11 cellular contexts compared by ENCODE assay signal in genomic region chr10:77939561-77940001, GRCh38. TPM values are rescaled to one million over a fixed set of nuclear protein-coding genes. Genes with fewer than 3 reads are reported as not detected.
DNase-seq lines count a peak whose midpoint lies in the region; ATAC-seq and TF ChIP-seq lines count a peak whose summit lies in the region.
"Had no signal": no experiment of that assay in that cellular context is flagged by ENCODE, and none has a peak within 500 bp of the region (broad histone marks: within the 10 kb centered on the region; RNA-seq: fewer than 3 reads in every experiment).

No MANE protein-coding gene starts in this region.

- peak in 1 of 2 donors; percentile 42 for TF ChIP-seq EP300 in tibial nerve (IDR thresholded peaks at IDR 0.05)

- H3K4me3 ChIP-seq in mesenchymal stem cell (ENCODE audit: insufficient read depth in 1 of 2, low read depth in 1 of 2, low read length in 2 of 2) (no peak overlapping the region), tibial nerve (no peak overlapping the region)

- peak overlapping the region; percentile 57 for H2AK5ac ChIP-seq in mesenchymal stem cell (ENCODE audit: low read length, severe bottlenecking)

- H4K91ac ChIP-seq in mesenchymal stem cell (ENCODE audit: low read length) = peak overlapping the region; percentile 43

- H3K9ac ChIP-seq in mesenchymal stem cell (ENCODE audit: low read length) = peak overlapping the region; percentile 57

- H3K27me3 ChIP-seq in mesenchymal stem cell (ENCODE audit: control insufficient read depth in 1 of 2, insufficient read depth in 1 of 2, low read length in 2 of 2) (no peaks in the 10 kb centered on the region), tibial nerve (no peaks in the 10 kb centered on the region)

- TF ChIP-seq POLR2A in tibial nerve (IDR thresholded peaks at IDR 0.05) = no peak

- H3K4me1 Mint-ChIP-seq in brain = peaks cover 63% of the 10 kb centered on the region
- H3K4me1 Mint-ChIP-seq: immature natural killer cell had no signal

- no peak overlapping the region for H3K4me3 Mint-ChIP-seq in brain
- H3K4me3 Mint-ChIP-seq: immature natural killer cell had no signal

- H3K4me2 ChIP-seq in mesenchymal stem cell (ENCODE audit: low read length, poor library complexity, severe bottlenecking) = no peak overlapping the region

- no peak overlapping the region for H3K14ac ChIP-seq in mesenchymal stem cell (ENCODE audit: low read length in 2 of 2)

- H3K27ac ChIP-seq in mesenchymal stem cell (ENCODE audit: low read length, poor library complexity, severe bottlenecking) = peak overlapping the region; percentile 32
- H3K27ac ChIP-seq in tibial nerve = no peak overlapping the region

- H2BK15ac ChIP-seq in mesenchymal stem cell (ENCODE audit: low read depth, poor library complexity, severe bottlenecking) = no peak overlapping the region

- no peak overlapping the region for H3K23ac ChIP-seq in mesenchymal stem cell (ENCODE audit: low read length in 2 of 2)

- H2BK120ac ChIP-seq in mesenchymal stem cell (ENCODE audit: low read depth, low read length) = peak overlapping the region; percentile 66

- peak overlapping the region in 4 of 5 experiments; percentile 19 to 79 (median 54) for H3K27ac Mint-ChIP-seq in brain
- H3K27ac Mint-ChIP-seq: immature natural killer cell had no signal

- H3K27me3 Mint-ChIP-seq in brain = no peaks in the 10 kb centered on the region

- no peak for TF ChIP-seq CTCF in brain (conservative IDR thresholded peaks at IDR 0.05)
- TF ChIP-seq CTCF in tibial nerve (IDR thresholded peaks at IDR 0.05) = no peak

- peak overlapping the region in 1 of 2 experiments; percentile 58 for H2BK12ac ChIP-seq in mesenchymal stem cell (ENCODE audit: low read length in 2 of 2)

- ATAC-seq in left lobe of liver = no peak
- ATAC-seq: activated CD4-positive, CD25-positive, alpha-beta regulatory T cell treated with anti-CD3 and anti-CD28 coated beads, Interleukin-2, amount 50 U/mL, for 24 hours had no signal

- H4K8ac ChIP-seq in mesenchymal stem cell (ENCODE audit: low read length) = peak overlapping the region; percentile 33

- 21% methylated on average over 3 of the region's 3 CpGs for WGBS in mesenchymal stem cell
- WGBS in tibial nerve, 2 donors = 10 to 45% methylated on average over 2 to 3 of the region's 3 CpGs

- no peak overlapping the region for H2BK5ac ChIP-seq in mesenchymal stem cell (ENCODE audit: low read depth, low read length, poor library complexity, severe bottlenecking)

- peaks cover 25% of the 10 kb centered on the region for H3K4me1 ChIP-seq in mesenchymal stem cell (ENCODE audit: control insufficient read depth, insufficient read depth, low read depth, low read length)
- peaks cover 0 to 8% (median 0%) of the 10 kb centered on the region in 4 donors for H3K4me1 ChIP-seq in tibial nerve

- no peak overlapping the region for H2AFZ ChIP-seq in mesenchymal stem cell (ENCODE audit: low read depth, low read length)

- no peak overlapping the region for H3K4ac ChIP-seq in mesenchymal stem cell (ENCODE audit: low read depth in 1 of 2, low read length in 2 of 2)

- peak overlapping the region; percentile 74 to 76 for H3K18ac ChIP-seq in mesenchymal stem cell (ENCODE audit: low read depth in 1 of 2, low read length in 2 of 2)

- H3K79me1 ChIP-seq in mesenchymal stem cell (replicated peaks; ENCODE audit: low read length, poor library complexity, severe bottlenecking) = no peaks in the 10 kb centered on the region

- H3K9me3 Mint-ChIP-seq in brain = no peaks in the 10 kb centered on the region
- H3K9me3 Mint-ChIP-seq: immature natural killer cell had no signal

- H3K36me3 ChIP-seq in mesenchymal stem cell (ENCODE audit: control insufficient read depth in 1 of 2, insufficient read depth in 2 of 2, low read depth in 1 of 2, low read length in 2 of 2) (no peaks in the 10 kb centered on the region), tibial nerve (no peaks in the 10 kb centered on the region)

- H3K36me3 Mint-ChIP-seq in brain = no peaks in the 10 kb centered on the region
- H3K36me3 Mint-ChIP-seq: immature natural killer cell had no signal

- DNase-seq in NCI-H2196 (lab: John Stamatoyannopoulos, UW; ENCODE audit: unreplicated experiment) (peak; percentile 20), NCI-H2196 treated with DMSO at 0.1 percent for 48 hours (lab: John Stamatoyannopoulos, UW; ENCODE audit: unreplicated experiment) (no peak), mesenchymal stem cell (peak; percentile 86), tibial nerve (ENCODE audit: low spot score in 2 of 2) (peak; percentile 22 to 55), GDM1 (lab: John Stamatoyannopoulos, UW) (no peak), DMS153 treated with DMSO at 0.1 percent for 48 hours (lab: John Stamatoyannopoulos, UW; ENCODE audit: unreplicated experiment) (no peak), left lobe of liver (ENCODE audit: low spot score) (no peak)
- DNase-seq: immature natural killer cell, NCI-H1417 treated with DMSO at 0.1 percent for 48 hours had no signal

- H3K9me3 ChIP-seq in mesenchymal stem cell (ENCODE audit: control insufficient read depth, low read length) = no peaks in the 10 kb centered on the region
- no peaks in the 10 kb centered on the region for H3K9me3 ChIP-seq in tibial nerve

RNA-seq across cellular contexts. Expression of gene DLG5, which starts 13.0 kb away (rescaled TPM):
- 20.7 TPM for polyA plus RNA-seq in brain (ENCODE audit: insufficient read depth, low read depth, low replicate concordance)
- polyA plus RNA-seq in mesenchymal stem cell (2013, experiment 1 of 2) = 35.0 TPM
- 33.7 TPM for polyA plus RNA-seq in mesenchymal stem cell (2013, experiment 2 of 2)
- total RNA-seq in tibial nerve (10 to 100 TPM; 33.0 to 47.7 (median 40.8) TPM), left lobe of liver (9.3 TPM)

Comparison
In these comparisons a context has a peak if more than half of its experiments do, and no peak if none do; other contexts are left out.
1. DNase-seq: peak in NCI-H2196 (single experiment), mesenchymal stem cell (single experiment) and tibial nerve (2 of 2); none in NCI-H2196 treated with DMSO at 0.1 percent for 48 hours (single experiment), GDM1 (single experiment), DMS153 treated with DMSO at 0.1 percent for 48 hours (single experiment) and left lobe of liver (single experiment).